Comparison of ENCODE assay signal across 23 cellular contexts in genomic region chr9:89799766-89800165, GRCh38.
DNase-seq lines count a peak whose midpoint lies in the region; ATAC-seq and TF ChIP-seq lines count a peak whose summit lies in the region.
"Had no signal": no experiment of that assay in that cellular context is flagged by ENCODE, and none has a peak within 500 bp of the region (broad histone marks: within the 10 kb centered on the region; RNA-seq: fewer than 3 reads in every experiment).

No MANE protein-coding gene starts in this region.

- no peaks in the 10 kb centered on the region for H3K36me3 ChIP-seq in heart right ventricle
- H3K36me3 ChIP-seq: SJCRH30 had no signal

- no peaks in the 10 kb centered on the region for H3K4me1 Mint-ChIP-seq in neural crest cell

- DNase-seq in cardiac septum (ENCODE audit: low spot score) (peak; percentile 6), heart right ventricle (no peak), epithelial cell of esophagus (ENCODE audit: low read depth) (peak; percentile 10), neural crest cell (ENCODE audit: low read depth, low spot score) (no peak), NCI-H1930 (lab: John Stamatoyannopoulos, UW) (no peak), NCI-H1048 (lab: John Stamatoyannopoulos, UW) (no peak), erythroblast (lab: John Stamatoyannopoulos, UW) (no peak)
- no peak for DNase-seq in activated CD8-positive, alpha-beta memory T cell treated with anti-CD3 and anti-CD28 coated beads, Interleukin-2, amount 50 U/mL, for 4 hours
- DNase-seq: Calu3, HCEC 1CT, IMR-90, KG1, MM.1S, NCI-H1694, NCI-H2081, NCI-H345, NCI-H510A treated with DMSO at 0.1 percent for 48 hours, NCI-H748 treated with DMSO at 0.1 percent for 48 hours, SJCRH30 had no signal

- intact Hi-C loops in cardiac septum (cut with DNase I) (no loop called here), heart right ventricle (cut with DNase I) (loop anchor here in 3 of 10 donors (5.0 to 10.0 kb wide), 3 partner anchors 115 to 303 kb away; partner anchors contain the start of gene GADD45G (in 1 of the 3))

- H3K4me3 ChIP-seq in heart right ventricle (no peak overlapping the region), epithelial cell of esophagus (ENCODE audit: low read length) (no peak overlapping the region)
- H3K4me3 ChIP-seq: GM12878, GM23338, SJCRH30 had no signal

- no peak overlapping the region for H3K4me3 Mint-ChIP-seq in neural crest cell
- H3K4me3 Mint-ChIP-seq: GM23338 had no signal

- TF ChIP-seq CTCF in heart right ventricle (IDR thresholded peaks at IDR 0.05) (no peak), epithelial cell of esophagus (IDR thresholded peaks at IDR 0.05; ENCODE audit: insufficient read depth, low read depth, low read length, missing control alignments) (no peak), neural crest cell (conservative IDR thresholded peaks at IDR 0.05) (no peak)

- no peaks in the 10 kb centered on the region for H3K9me3 ChIP-seq in heart right ventricle
- H3K9me3 ChIP-seq: SJCRH30 had no signal

- H3K27ac ChIP-seq in heart right ventricle, result no peak overlapping the region
- H3K27ac ChIP-seq: SJCRH30 had no signal

- TF ChIP-seq POLR2A in erythroblast (IDR thresholded peaks at IDR 0.05; ENCODE audit: low read length), result no peak

- WGBS in heart right ventricle, 2 donors, result 87% methylated on average over 3 of the region's 3 CpGs

- peak overlapping the region; percentile 62 for H3K27ac Mint-ChIP-seq in neural crest cell (ENCODE audit: unreplicated experiment)
- H3K27ac Mint-ChIP-seq: GM23338 had no signal

- peaks cover 7% of the 10 kb centered on the region for H3K27me3 Mint-ChIP-seq in neural crest cell (ENCODE audit: low read depth)

- no peak for ATAC-seq in heart right ventricle
- ATAC-seq: GM12878, GM23338, Right ventricle myocardium inferior, SK-N-SH treated with all-trans-retinoic acid at 6 μM for 48 hours had no signal

- H3K36me3 Mint-ChIP-seq in neural crest cell (ENCODE audit: low read depth), result no peaks in the 10 kb centered on the region

- peaks cover 0 to 24% (median 17%) of the 10 kb centered on the region in 9 donors for H3K4me1 ChIP-seq in heart right ventricle

- H3K27me3 ChIP-seq in heart right ventricle, result no peaks in the 10 kb centered on the region
- H3K27me3 ChIP-seq: SJCRH30 had no signal

- H3K9me3 Mint-ChIP-seq in neural crest cell, result no peaks in the 10 kb centered on the region
- H3K9me3 Mint-ChIP-seq: GM23338 had no signal

Comparison
In these comparisons a context has a peak if more than half of its experiments do, and no peak if none do; other contexts are left out.
1. DNase-seq: peak in cardiac septum (single experiment) and epithelial cell of esophagus (single experiment); none in heart right ventricle (0 of 2), neural crest cell (single experiment), NCI-H1930 (0 of 2), activated CD8-positive, alpha-beta memory T cell treated with anti-CD3 and anti-CD28 coated beads, Interleukin-2, amount 50 U/mL, for 4 hours (single experiment), NCI-H1048 (single experiment) and erythroblast (0 of 2).